In genomic region chr2:217611056-217611455, GRCh38 we compare ENCODE assay signal across 15 cellular contexts.
DNase-seq lines count a peak whose midpoint lies in the region; ATAC-seq and TF ChIP-seq lines count a peak whose summit lies in the region.
"Had no signal": no experiment of that assay in that cellular context is flagged by ENCODE, and none has a peak within 500 bp of the region (broad histone marks: within the 10 kb centered on the region; RNA-seq: fewer than 3 reads in every experiment).

No MANE protein-coding gene starts in this region.

- H3K9me3 Mint-ChIP-seq in Calu3 (ENCODE audit: low read depth, unreplicated experiment) (no peaks in the 10 kb centered on the region), neural crest cell (no peaks in the 10 kb centered on the region)
- H3K9me3 Mint-ChIP-seq: endodermal cell had no signal

- H3K27me3 Mint-ChIP-seq in Calu3 (ENCODE audit: unreplicated experiment) = no peaks in the 10 kb centered on the region
- H3K27me3 Mint-ChIP-seq in neural crest cell (ENCODE audit: low read depth) = no peaks in the 10 kb centered on the region

- no peak for TF ChIP-seq CTCF in Calu3 (IDR thresholded peaks at IDR 0.05; ENCODE audit: unreplicated experiment)
- no peak for TF ChIP-seq CTCF in neural crest cell (conservative IDR thresholded peaks at IDR 0.05)

- no peak for ATAC-seq in HG02571 (IDR thresholded peaks at IDR 0.05; ENCODE audit: unreplicated experiment)

- H3K4me1 Mint-ChIP-seq in Calu3 (ENCODE audit: low read depth, unreplicated experiment) = peaks cover 15% of the 10 kb centered on the region
- peaks cover 21% of the 10 kb centered on the region for H3K4me1 Mint-ChIP-seq in neural crest cell

- peak overlapping the region; percentile 43 for H3K4me3 Mint-ChIP-seq in Calu3 (ENCODE audit: low read depth, unreplicated experiment)
- H3K4me3 Mint-ChIP-seq in neural crest cell = no peak overlapping the region
- H3K4me3 Mint-ChIP-seq: endodermal cell had no signal

- CTCF ChIA-PET in Calu3 (lab: Charles Lee) = interaction anchor here (1.8 kb wide), 1 partner anchor 39 kb away, joined by 7 read pairs; no protein-coding TSS in a partner anchor

- intact Hi-C loops in Calu3 (cut with micrococcal nuclease; ENCODE audit: unreplicated experiment) = no loop called here

- no TSS peak for BruUV-seq in Calu3 (replicated peaks; lab: Mats Ljungman, UMichigan)

- H3K27ac Mint-ChIP-seq in Calu3 (ENCODE audit: unreplicated experiment) = peak overlapping the region; percentile 90
- H3K27ac Mint-ChIP-seq in neural crest cell (ENCODE audit: unreplicated experiment) = peak overlapping the region; percentile 76
- H3K27ac Mint-ChIP-seq: endodermal cell had no signal

- peak; percentile 2 for DNase-seq in NCI-H1092 treated with DMSO at 0.1 percent for 48 hours (lab: John Stamatoyannopoulos, UW)
- no peak for DNase-seq in NCI-H1092 (lab: John Stamatoyannopoulos, UW)
- DNase-seq in Calu3 = no peak
- peak; percentile 26 to 30 for DNase-seq in activated T-cell treated with anti-CD3 and anti-CD28 coated beads, Interleukin-2, amount 50 U/mL, for 48 hours
- no peak for DNase-seq in neural crest cell (ENCODE audit: low read depth, low spot score)
- DNase-seq in NCI-H1105 treated with DMSO at 0.1 percent for 48 hours (lab: John Stamatoyannopoulos, UW) = no peak
- no peak for DNase-seq in anterior cingulate cortex (lab: John Stamatoyannopoulos, UW)
- DNase-seq: cerebellar nuclear complex, hippocampal formation, NCI-H1105, NCI-H2171 treated with DMSO at 0.1 percent for 48 hours, nucleus accumbens, tibial artery had no signal

- peaks cover 6% of the 10 kb centered on the region for H3K36me3 Mint-ChIP-seq in Calu3 (ENCODE audit: insufficient read depth, unreplicated experiment)
- H3K36me3 Mint-ChIP-seq in neural crest cell (ENCODE audit: low read depth) = no peaks in the 10 kb centered on the region

Comparison
In these comparisons a context has a peak if more than half of its experiments do, and no peak if none do; other contexts are left out.
1. DNase-seq: peak in NCI-H1092 treated with DMSO at 0.1 percent for 48 hours (single experiment) and activated T-cell treated with anti-CD3 and anti-CD28 coated beads, Interleukin-2, amount 50 U/mL, for 48 hours (2 of 2); none in NCI-H1092 (single experiment), Calu3 (single experiment), neural crest cell (single experiment), NCI-H1105 treated with DMSO at 0.1 percent for 48 hours (single experiment) and anterior cingulate cortex (0 of 58).